In the genomic region with DNA sequence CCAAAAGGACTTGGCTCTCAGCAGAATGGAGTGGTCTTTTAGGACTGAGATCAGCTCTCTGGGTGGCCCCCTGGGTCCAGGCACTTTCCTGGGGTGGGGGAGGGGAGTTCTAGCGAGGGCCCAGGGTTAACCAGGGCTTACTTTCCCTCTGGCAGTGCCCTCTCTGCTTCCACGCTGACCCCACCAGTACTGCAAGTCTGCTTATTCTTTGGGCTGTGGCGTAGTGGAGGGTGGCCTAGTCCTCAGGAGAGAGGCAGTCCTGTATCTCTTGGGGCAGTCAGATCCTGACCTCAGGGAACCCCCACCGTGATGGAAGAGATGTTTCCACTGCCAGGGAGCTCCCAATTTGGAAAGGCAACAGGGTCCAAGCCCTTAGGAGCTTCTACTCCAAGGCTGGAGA, we compare ENCODE assay signal across 15 cellular contexts.
DNase-seq lines count a peak whose midpoint lies in the region; ATAC-seq, FAIRE-seq and TF ChIP-seq lines count a peak whose summit lies in the region.
"Had no signal": no experiment of that assay in that cellular context is flagged by ENCODE, and none has a peak within 500 bp of the region (broad histone marks: within the 10 kb centered on the region; RNA-seq: fewer than 3 reads in every experiment).

No MANE protein-coding gene starts in this region.

- TF ChIP-seq POLR2A in gastrocnemius medialis (IDR thresholded peaks at IDR 0.05): no peak

- FAIRE-seq in GM19239 (lab: Jason Lieb, UNC): no peak
- FAIRE-seq: HepG2 had no signal

- peaks cover 19% of the 10 kb centered on the region for H3K36me3 Mint-ChIP-seq in endodermal cell (ENCODE audit: low read depth)

- H4K20me1 ChIP-seq in BLaER1 (peaks cover 36% of the 10 kb centered on the region; the same call in 1 of the 2 replicates), Karpas-422 (ENCODE audit: insufficient read depth, low read depth, low read length) (no peaks in the 10 kb centered on the region)

- 0 out of 2 replicates have a peak overlapping the region, but pooled peaks have one; percentile 40 for H3K9ac ChIP-seq in BLaER1
- H3K9ac ChIP-seq in Karpas-422 (ENCODE audit: low read length): no peak overlapping the region
- no peak overlapping the region for H3K9ac ChIP-seq in endodermal cell (ENCODE audit: extremely low read depth, low read length, poor library complexity, severe bottlenecking)

- H3K4me1 Mint-ChIP-seq in endodermal cell: peaks cover 36% of the 10 kb centered on the region

- peaks cover 94% of the 10 kb centered on the region for H3K36me3 ChIP-seq in BLaER1
- peaks cover 9% of the 10 kb centered on the region for H3K36me3 ChIP-seq in Karpas-422 (ENCODE audit: insufficient read depth, low read length)
- H3K36me3 ChIP-seq in endodermal cell (ENCODE audit: control insufficient read depth, insufficient read depth, low read length): peaks cover 6% of the 10 kb centered on the region
- H3K36me3 ChIP-seq in gastrocnemius medialis: no peaks in the 10 kb centered on the region
- H3K36me3 ChIP-seq: HAP-1, prostate gland, thoracic aorta had no signal

- DNase-seq in Karpas-422 (no peak), endodermal cell (peak; percentile 62), gastrocnemius medialis (no peak), GM19239 (ENCODE audit: insufficient read length, low spot score) (no peak), NOMO-1 treated with dmso at 0.1 percent for 144 hours (lab: John Stamatoyannopoulos, UW; ENCODE audit: unreplicated experiment) (no peak)
- DNase-seq: cerebellar nuclear complex, kidney glomerular epithelial cell, T-helper 2 cell had no signal

- no peaks in the 10 kb centered on the region for H3K27me3 Mint-ChIP-seq in endodermal cell (ENCODE audit: insufficient read depth)

- H3K9me3 Mint-ChIP-seq in endodermal cell: no peaks in the 10 kb centered on the region

- H3K27ac Mint-ChIP-seq in endodermal cell: no peak overlapping the region

- ATAC-seq in gastrocnemius medialis (no peak), GM21529 (IDR thresholded peaks at IDR 0.05; ENCODE audit: unreplicated experiment) (no peak), GM19455 (IDR thresholded peaks at IDR 0.05; ENCODE audit: unreplicated experiment) (no peak)
- ATAC-seq: HepG2 had no signal

- no peak overlapping the region for H2AFZ ChIP-seq in Karpas-422 (ENCODE audit: low read length)

- H3K79me2 ChIP-seq in Karpas-422 (ENCODE audit: low read length): peaks cover 17% of the 10 kb centered on the region

- in situ Hi-C loops in gastrocnemius medialis (cut with MboI; ENCODE audit: low sequenced_read_pairs in 4 of 4): loop anchor here in 1 of 4 donors (5.0 kb wide), 1 partner anchor 418 kb away; no protein-coding TSS in a partner anchor

- 88 to 100% methylated on average over 1 to 4 of the region's 4 CpGs for WGBS in endodermal cell (ENCODE audit: insufficient coverage in 1 of 2, insufficient read length in 1 of 2), 2 experiments

- H3K9me3 ChIP-seq in BLaER1: no peaks in the 10 kb centered on the region
- no peaks in the 10 kb centered on the region for H3K9me3 ChIP-seq in Karpas-422 (ENCODE audit: low read length)
- no peaks in the 10 kb centered on the region for H3K9me3 ChIP-seq in endodermal cell (ENCODE audit: control insufficient read depth, low read length)
- no peaks in the 10 kb centered on the region for H3K9me3 ChIP-seq in gastrocnemius medialis
- H3K9me3 ChIP-seq: HAP-1, prostate gland, thoracic aorta had no signal

- peak overlapping the region; percentile 36 for H3K27ac ChIP-seq in BLaER1
- H3K27ac ChIP-seq in Karpas-422 (ENCODE audit: low read length): peak overlapping the region; percentile 67
- no peak overlapping the region for H3K27ac ChIP-seq in endodermal cell (ENCODE audit: low read depth, low read length)
- peak overlapping the region; percentile 31 to 87 (median 45) for H3K27ac ChIP-seq in gastrocnemius medialis
- H3K27ac ChIP-seq: thoracic aorta had no signal

- no peak overlapping the region for H3K4me3 Mint-ChIP-seq in endodermal cell

- H3K4me3 ChIP-seq in BLaER1: no peak overlapping the region
- H3K4me3 ChIP-seq in Karpas-422 (ENCODE audit: low read length): no peak overlapping the region
- H3K4me3 ChIP-seq in endodermal cell (ENCODE audit: low read length): no peak overlapping the region
- no peak overlapping the region for H3K4me3 ChIP-seq in gastrocnemius medialis
- H3K4me3 ChIP-seq: HAP-1, prostate gland, thoracic aorta had no signal

- no peak for TF ChIP-seq CTCF in endodermal cell (conservative IDR thresholded peaks at IDR 0.05)
- TF ChIP-seq CTCF in gastrocnemius medialis (IDR thresholded peaks at IDR 0.05 in 4 of 5, conservative IDR thresholded peaks at IDR 0.05 in 1 of 5): no peak

- H3K4me1 ChIP-seq in BLaER1 (peaks cover 89% of the 10 kb centered on the region), Karpas-422 (ENCODE audit: low read length) (peaks cover 72% of the 10 kb centered on the region), endodermal cell (ENCODE audit: control insufficient read depth, insufficient read depth, low read length) (peaks cover 6% of the 10 kb centered on the region), gastrocnemius medialis (peaks cover 30 to 35% of the 10 kb centered on the region in 2 donors)
- H3K4me1 ChIP-seq: prostate gland had no signal

- intact Hi-C loops in gastrocnemius medialis (cut with DNase I; ENCODE audit: low total_unique reads): loop anchor here (10.0 kb wide), 1 partner anchor 339 kb away; a partner anchor contains a TSS

- H3K4me2 ChIP-seq in BLaER1 (no peak overlapping the region), Karpas-422 (ENCODE audit: low read depth, low read length, poor library complexity, severe bottlenecking) (no peak overlapping the region)

- H3K9me2 ChIP-seq in Karpas-422 (replicated peaks; ENCODE audit: insufficient read depth, low read length): no peaks in the 10 kb centered on the region

- H3K27me3 ChIP-seq in BLaER1 (no peaks in the 10 kb centered on the region), Karpas-422 (ENCODE audit: low read length) (no peaks in the 10 kb centered on the region), endodermal cell (ENCODE audit: control insufficient read depth, insufficient read depth, low read length, poor library complexity, severe bottlenecking) (no peaks in the 10 kb centered on the region), gastrocnemius medialis (no peaks in the 10 kb centered on the region)
